ENCODE assay signal across 1 cellular context in genomic region chr9:128494108-128494742, GRCh38.
TF ChIP-seq lines count a peak whose summit lies in the region.

No MANE protein-coding gene starts in this region.

TF ChIP-seq in WTC11, 78 proteins besides CTCF, POLR2A, EP300 and RAD21 (continued from another document):
- TF ChIP-seq ATF6 (CRISPR knock-in tag; IDR thresholded peaks at IDR 0.05) = no peak
- no peak for TF ChIP-seq NFYB (CRISPR knock-in tag; conservative IDR thresholded peaks at IDR 0.05; ENCODE audit: low read depth)
- TF ChIP-seq AFF4 (CRISPR knock-in tag; IDR thresholded peaks at IDR 0.05; ENCODE audit: borderline replicate concordance) = no peak
- TF ChIP-seq, protein P1, sequence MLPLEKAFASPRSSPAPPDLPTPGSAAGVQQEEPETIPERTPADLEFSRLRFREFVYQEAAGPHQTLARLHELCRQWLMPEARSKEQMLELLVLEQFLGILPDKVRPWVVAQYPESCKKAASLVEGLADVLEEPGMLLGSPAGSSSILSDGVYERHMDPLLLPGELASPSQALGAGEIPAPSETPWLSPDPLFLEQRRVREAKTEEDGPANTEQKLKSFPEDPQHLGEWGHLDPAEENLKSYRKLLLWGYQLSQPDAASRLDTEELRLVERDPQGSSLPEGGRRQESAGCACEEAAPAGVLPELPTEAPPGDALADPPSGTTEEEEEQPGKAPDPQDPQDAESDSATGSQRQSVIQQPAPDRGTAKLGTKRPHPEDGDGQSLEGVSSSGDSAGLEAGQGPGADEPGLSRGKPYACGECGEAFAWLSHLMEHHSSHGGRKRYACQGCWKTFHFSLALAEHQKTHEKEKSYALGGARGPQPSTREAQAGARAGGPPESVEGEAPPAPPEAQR (CRISPR knock-in tag; IDR thresholded peaks at IDR 0.05) = no peak
- TF ChIP-seq, protein P2, sequence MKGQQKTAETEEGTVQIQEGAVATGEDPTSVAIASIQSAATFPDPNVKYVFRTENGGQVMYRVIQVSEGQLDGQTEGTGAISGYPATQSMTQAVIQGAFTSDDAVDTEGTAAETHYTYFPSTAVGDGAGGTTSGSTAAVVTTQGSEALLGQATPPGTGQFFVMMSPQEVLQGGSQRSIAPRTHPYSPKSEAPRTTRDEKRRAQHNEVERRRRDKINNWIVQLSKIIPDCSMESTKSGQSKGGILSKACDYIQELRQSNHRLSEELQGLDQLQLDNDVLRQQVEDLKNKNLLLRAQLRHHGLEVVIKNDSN (CRISPR knock-in tag; IDR thresholded peaks at IDR 0.05) = no peak
- no peak for TF ChIP-seq NR3C1 (CRISPR knock-in tag; conservative IDR thresholded peaks at IDR 0.05; ENCODE audit: low read depth)
- TF ChIP-seq, protein P3, sequence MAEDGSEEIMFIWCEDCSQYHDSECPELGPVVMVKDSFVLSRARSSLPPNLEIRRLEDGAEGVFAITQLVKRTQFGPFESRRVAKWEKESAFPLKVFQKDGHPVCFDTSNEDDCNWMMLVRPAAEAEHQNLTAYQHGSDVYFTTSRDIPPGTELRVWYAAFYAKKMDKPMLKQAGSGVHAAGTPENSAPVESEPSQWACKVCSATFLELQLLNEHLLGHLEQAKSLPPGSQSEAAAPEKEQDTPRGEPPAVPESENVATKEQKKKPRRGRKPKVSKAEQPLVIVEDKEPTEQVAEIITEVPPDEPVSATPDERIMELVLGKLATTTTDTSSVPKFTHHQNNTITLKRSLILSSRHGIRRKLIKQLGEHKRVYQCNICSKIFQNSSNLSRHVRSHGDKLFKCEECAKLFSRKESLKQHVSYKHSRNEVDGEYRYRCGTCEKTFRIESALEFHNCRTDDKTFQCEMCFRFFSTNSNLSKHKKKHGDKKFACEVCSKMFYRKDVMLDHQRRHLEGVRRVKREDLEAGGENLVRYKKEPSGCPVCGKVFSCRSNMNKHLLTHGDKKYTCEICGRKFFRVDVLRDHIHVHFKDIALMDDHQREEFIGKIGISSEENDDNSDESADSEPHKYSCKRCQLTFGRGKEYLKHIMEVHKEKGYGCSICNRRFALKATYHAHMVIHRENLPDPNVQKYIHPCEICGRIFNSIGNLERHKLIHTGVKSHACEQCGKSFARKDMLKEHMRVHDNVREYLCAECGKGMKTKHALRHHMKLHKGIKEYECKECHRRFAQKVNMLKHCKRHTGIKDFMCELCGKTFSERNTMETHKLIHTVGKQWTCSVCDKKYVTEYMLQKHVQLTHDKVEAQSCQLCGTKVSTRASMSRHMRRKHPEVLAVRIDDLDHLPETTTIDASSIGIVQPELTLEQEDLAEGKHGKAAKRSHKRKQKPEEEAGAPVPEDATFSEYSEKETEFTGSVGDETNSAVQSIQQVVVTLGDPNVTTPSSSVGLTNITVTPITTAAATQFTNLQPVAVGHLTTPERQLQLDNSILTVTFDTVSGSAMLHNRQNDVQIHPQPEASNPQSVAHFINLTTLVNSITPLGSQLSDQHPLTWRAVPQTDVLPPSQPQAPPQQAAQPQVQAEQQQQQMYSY (CRISPR knock-in tag; IDR thresholded peaks at IDR 0.05) = no peak
- no peak for TF ChIP-seq ESRRA (CRISPR knock-in tag; IDR thresholded peaks at IDR 0.05; ENCODE audit: borderline replicate concordance)
- TF ChIP-seq FOXK1 (CRISPR knock-in tag; IDR thresholded peaks at IDR 0.05) = no peak
- TF ChIP-seq PRRX2 (CRISPR knock-in tag; IDR thresholded peaks at IDR 0.05) = no peak
